ENCODE assay signal across 19 cellular contexts in the genomic region with DNA sequence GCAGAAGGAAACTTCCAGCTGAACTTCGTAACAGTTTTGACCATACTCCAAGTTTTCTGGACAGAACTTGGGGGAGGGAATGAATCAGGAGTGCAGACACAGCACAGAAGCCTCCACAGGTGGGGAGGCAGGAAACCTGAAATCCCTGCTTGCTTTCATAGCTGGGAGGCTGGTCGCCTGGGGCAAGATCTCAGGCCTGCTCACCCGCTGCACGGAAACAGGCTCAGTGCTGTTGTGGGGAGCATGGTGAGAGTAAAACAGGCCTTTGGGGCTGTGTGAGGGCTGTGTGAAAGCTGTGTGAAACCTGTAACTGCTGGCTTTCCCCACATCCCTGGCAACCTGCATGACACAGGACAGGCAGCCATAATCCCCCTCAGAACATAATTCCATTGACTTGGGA.
"Had no signal": no experiment of that assay in that cellular context is flagged by ENCODE, and none has a peak within 500 bp of the region (broad histone marks: within the 10 kb centered on the region; RNA-seq: fewer than 3 reads in every experiment).

No MANE protein-coding gene starts in this region.

- H3K27ac ChIP-seq: RWPE1 had no signal

- H3K4me2 ChIP-seq: SK-N-SH had no signal

- H3K9ac ChIP-seq: SK-N-SH had no signal

- DNase-seq: KBM-7; MV-4-11; NCI-H1048; NCI-H1105; NCI-H1417; NCI-H1436 treated with DMSO at 0.1 percent for 48 hours; NCI-H1694; NCI-H187 treated with DMSO at 0.1 percent for 48 hours; NCI-H2029 treated with DMSO at 0.1 percent for 48 hours; NCI-H2171 treated with DMSO at 0.1 percent for 48 hours; NCI-H524; NCI-H526 treated with DMSO at 0.1 percent for 48 hours; NCI-H748 treated with DMSO at 0.1 percent for 48 hours; NK-92 treated with Interleukin-12 subunit alpha and Interleukin-12 subunit beta, amount 100 ng/mL, for 24 hours; SHP77; SK-N-SH; SW 1271; T-helper 1 cell had no signal

- H3K9me3 ChIP-seq: SK-N-SH had no signal
